In genomic region chr2:225458431-225459117, GRCh38 we compare ENCODE assay signal across 19 cellular contexts. TPM values are rescaled to one million over a fixed set of nuclear protein-coding genes. Genes with fewer than 3 reads are reported as not detected.
DNase-seq lines count a peak whose midpoint lies in the region; ATAC-seq, FAIRE-seq and TF ChIP-seq lines count a peak whose summit lies in the region.
"Had no signal": no experiment of that assay in that cellular context is flagged by ENCODE, and none has a peak within 500 bp of the region (broad histone marks: within the 10 kb centered on the region; RNA-seq: fewer than 3 reads in every experiment).

No MANE protein-coding gene starts in this region.

- FAIRE-seq in GM12892 (lab: Jason Lieb, UNC): no peak
- FAIRE-seq: G401.6 had no signal

- H3K27me3 ChIP-seq in KMS-11 (ENCODE audit: insufficient read depth, low read depth): no peaks in the 10 kb centered on the region
- no peaks in the 10 kb centered on the region for H3K27me3 ChIP-seq in endocrine pancreas (ENCODE audit: control insufficient read depth, insufficient read depth, low read length)
- H3K27me3 ChIP-seq in naive thymus-derived CD4-positive, alpha-beta T cell (ENCODE audit: control insufficient read depth in 2 of 2, insufficient read depth in 2 of 2, low read length in 2 of 2): no peaks in the 10 kb centered on the region
- no peaks in the 10 kb centered on the region for H3K27me3 ChIP-seq in upper lobe of left lung
- H3K27me3 ChIP-seq: neutrophil had no signal

- H3K36me3 ChIP-seq in KMS-11 (ENCODE audit: insufficient read depth): no peaks in the 10 kb centered on the region
- no peaks in the 10 kb centered on the region for H3K36me3 ChIP-seq in endocrine pancreas (ENCODE audit: control insufficient read depth, insufficient read depth, low read length)
- H3K36me3 ChIP-seq in naive thymus-derived CD4-positive, alpha-beta T cell (ENCODE audit: control insufficient read depth in 2 of 3, insufficient read depth in 3 of 3, low read length in 3 of 3): no peaks in the 10 kb centered on the region
- no peaks in the 10 kb centered on the region for H3K36me3 ChIP-seq in upper lobe of left lung
- H3K36me3 ChIP-seq: neutrophil had no signal

- POLR2A ChIA-PET in naive thymus-derived CD4-positive, alpha-beta T cell (lab: Charles Lee): interaction anchor here (0.6 kb wide), 1 partner anchor 183 kb away, joined by 4 read pairs; no protein-coding TSS in a partner anchor

- H3K4me1 ChIP-seq in KMS-11 (ENCODE audit: low read depth, poor library complexity, severe bottlenecking) (peaks cover 20% of the 10 kb centered on the region), endocrine pancreas (ENCODE audit: control insufficient read depth, insufficient read depth, low read length) (peaks cover 25% of the 10 kb centered on the region), upper lobe of left lung (no peaks in the 10 kb centered on the region)
- no peaks in the 10 kb centered on the region for H3K4me1 ChIP-seq in naive thymus-derived CD4-positive, alpha-beta T cell (ENCODE audit: control insufficient read depth in 2 of 2, insufficient read depth in 2 of 2, low read length in 2 of 2)

- H4K20me1 ChIP-seq in KMS-11 (ENCODE audit: insufficient read depth): no peaks in the 10 kb centered on the region

- H3K36me3 Mint-ChIP-seq in naive thymus-derived CD4-positive, alpha-beta T cell: peaks cover 0 to 6% (median 3%) of the 10 kb centered on the region in 5 donors
- H3K36me3 Mint-ChIP-seq: CD4-positive, CD25-positive, alpha-beta regulatory T cell had no signal

- H3K9me3 Mint-ChIP-seq in naive thymus-derived CD4-positive, alpha-beta T cell: peaks cover 0 to 3% (median 0%) of the 10 kb centered on the region in 11 donors
- H3K9me3 Mint-ChIP-seq: activated T-cell treated with anti-CD3 and anti-CD28 coated beads, Interleukin-2, amount 50 U/mL, for 4 hours; CD4-positive, CD25-positive, alpha-beta regulatory T cell had no signal

- WGBS in upper lobe of left lung, 2 donors: 22 to 34% methylated on average over 2 of the region's 2 CpGs

- H3K4me2 ChIP-seq in KMS-11: peak overlapping the region; percentile 15; the same call in 1 of the 2 replicates

- H3K27me3 Mint-ChIP-seq in naive thymus-derived CD4-positive, alpha-beta T cell: peaks cover 0 to 15% (median 11%) of the 10 kb centered on the region in 5 donors
- H3K27me3 Mint-ChIP-seq: CD4-positive, CD25-positive, alpha-beta regulatory T cell had no signal

- H3K9ac ChIP-seq in KMS-11 (no peak overlapping the region), endocrine pancreas (ENCODE audit: control insufficient read depth, insufficient read depth, low read length) (no peak overlapping the region)

- DNase-seq in GM12892 (ENCODE audit: insufficient read length) (no peak), NCI-H1417 treated with DMSO at 0.1 percent for 48 hours (lab: John Stamatoyannopoulos, UW) (no peak), upper lobe of left lung (no peak)
- DNase-seq in naive thymus-derived CD4-positive, alpha-beta T cell: no peak
- DNase-seq: activated CD4-positive, alpha-beta T cell treated with anti-CD3 and anti-CD28 coated beads for 1 hour; activated T-cell treated with anti-CD3 and anti-CD28 coated beads, Interleukin-2, amount 50 U/mL, for 4 hours; anterior cingulate cortex; CD4-positive, CD25-positive, alpha-beta regulatory T cell; dermis blood vessel endothelial cell; H9; NCI-H1930 had no signal

- intact Hi-C loops in naive thymus-derived CD4-positive, alpha-beta T cell (cut with micrococcal nuclease): no loop called here

- no peak overlapping the region for H3K4me3 Mint-ChIP-seq in naive thymus-derived CD4-positive, alpha-beta T cell
- H3K4me3 Mint-ChIP-seq: activated T-cell treated with anti-CD3 and anti-CD28 coated beads, Interleukin-2, amount 50 U/mL, for 4 hours; CD4-positive, CD25-positive, alpha-beta regulatory T cell; H9 had no signal

- H3K27ac ChIP-seq in KMS-11: no peak overlapping the region
- no peak overlapping the region for H3K27ac ChIP-seq in naive thymus-derived CD4-positive, alpha-beta T cell (ENCODE audit: low read depth, low read length)
- no peak overlapping the region for H3K27ac ChIP-seq in upper lobe of left lung
- H3K27ac ChIP-seq: neutrophil had no signal

- CTCF ChIA-PET in naive thymus-derived CD4-positive, alpha-beta T cell (lab: Charles Lee): no interaction called here

- no peak overlapping the region for H3K27ac Mint-ChIP-seq in naive thymus-derived CD4-positive, alpha-beta T cell
- H3K27ac Mint-ChIP-seq: CD4-positive, CD25-positive, alpha-beta regulatory T cell; H9 had no signal

- TF ChIP-seq EP300 in upper lobe of left lung (IDR thresholded peaks at IDR 0.05): no peak

- TF ChIP-seq CTCF in KMS-11 (conservative IDR thresholded peaks at IDR 0.05; ENCODE audit: low read depth, low read length) (no peak), upper lobe of left lung (IDR thresholded peaks at IDR 0.05) (no peak)

- ATAC-seq in GM18870 (IDR thresholded peaks at IDR 0.05; ENCODE audit: unreplicated experiment) (peak; percentile 71), GM21526 (IDR thresholded peaks at IDR 0.05; ENCODE audit: low FRiP score, unreplicated experiment) (peak; percentile 77), upper lobe of left lung (ENCODE audit: low FRiP score in 2 of 2) (no peak)
- no peak for ATAC-seq in naive thymus-derived CD4-positive, alpha-beta T cell
- ATAC-seq: activated T-cell treated with anti-CD3 and anti-CD28 coated beads, Interleukin-2, amount 50 U/mL, for 4 hours had no signal

- no peak for TF ChIP-seq POLR2A in GM12892 (IDR thresholded peaks at IDR 0.05; ENCODE audit: low read depth, low read length)
- no peak for TF ChIP-seq POLR2A in upper lobe of left lung (IDR thresholded peaks at IDR 0.05)

- H3K9me3 ChIP-seq in endocrine pancreas (ENCODE audit: control insufficient read depth, low read length): no peaks in the 10 kb centered on the region
- no peaks in the 10 kb centered on the region for H3K9me3 ChIP-seq in naive thymus-derived CD4-positive, alpha-beta T cell (ENCODE audit: control insufficient read depth in 2 of 3, low read length in 3 of 3)
- H3K9me3 ChIP-seq in upper lobe of left lung: no peaks in the 10 kb centered on the region
- H3K9me3 ChIP-seq: neutrophil had no signal

- H2AFZ ChIP-seq in KMS-11 (ENCODE audit: low read depth): no peak overlapping the region

- H3K4me3 ChIP-seq in KMS-11 (IDR thresholded peaks at IDR 0.05; ENCODE audit: insufficient read depth, low read depth, low read length): no peak overlapping the region
- H3K4me3 ChIP-seq in endocrine pancreas (ENCODE audit: control insufficient read depth, insufficient read depth, low read length): peak overlapping the region; percentile 20
- no peak overlapping the region for H3K4me3 ChIP-seq in naive thymus-derived CD4-positive, alpha-beta T cell (ENCODE audit: low read length)
- H3K4me3 ChIP-seq in upper lobe of left lung: no peak overlapping the region

- H3K79me2 ChIP-seq in KMS-11 (ENCODE audit: insufficient read depth, low read depth): no peaks in the 10 kb centered on the region

- peaks cover 0 to 5% (median under 1%) of the 10 kb centered on the region in 7 donors for H3K4me1 Mint-ChIP-seq in naive thymus-derived CD4-positive, alpha-beta T cell

RNA-seq across cellular contexts. Expression of gene NYAP2, which starts 59.1 kb away (rescaled TPM):
- polyA plus RNA-seq in GM12892 (2012; ENCODE audit: missing spikeins): not detected
- total RNA-seq in naive thymus-derived CD4-positive, alpha-beta T cell: under 1 TPM in 1 of 5 experiments, not detected in 4; 0.17 TPM
- not detected for polyA plus RNA-seq in naive thymus-derived CD4-positive, alpha-beta T cell
- total RNA-seq in upper lobe of left lung: 1 to 10 TPM in 4 of 6 donors, under 1 TPM in 2; 0.15 to 3.1 (median 1.7) TPM
- total RNA-seq: dermis blood vessel endothelial cell, fibroblast of lung, H9, lung microvascular endothelial cell had no signal
- polyA plus RNA-seq: CD4-positive, CD25-positive, alpha-beta regulatory T cell; fibroblast of lung had no signal

Comparison
In these comparisons a context has a peak if more than half of its experiments do, and no peak if none do; other contexts are left out.
1. ATAC-seq: peak in GM18870 (single experiment) and GM21526 (single experiment); none in naive thymus-derived CD4-positive, alpha-beta T cell (single experiment) and upper lobe of left lung (0 of 2).